Comparison of ENCODE assay signal across 8 cellular contexts in the genomic region with DNA sequence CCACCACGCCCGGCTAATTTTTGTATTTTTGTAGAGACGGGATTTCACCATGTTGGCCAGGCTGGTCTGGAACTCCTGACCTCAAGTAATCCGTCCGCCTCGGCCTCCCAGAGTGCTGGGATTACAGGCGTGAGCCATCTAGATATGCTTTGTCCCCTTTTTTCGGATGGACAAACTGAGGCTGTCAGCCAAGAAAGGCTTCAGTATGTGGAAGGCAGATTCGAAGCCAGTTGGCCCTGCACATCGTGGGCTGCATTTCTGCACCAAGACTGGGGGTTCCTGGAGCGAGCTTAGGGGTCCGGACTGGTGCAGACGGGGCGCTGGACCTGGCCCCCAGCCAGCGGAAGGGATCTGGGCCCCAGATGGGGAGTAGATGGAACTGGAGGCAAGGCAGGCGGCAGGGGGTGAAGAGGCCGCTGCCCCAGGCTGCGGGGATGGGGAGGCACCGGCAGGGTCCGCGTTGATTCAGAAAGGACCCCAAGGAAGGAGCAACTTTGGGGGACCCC. TPM values are rescaled to one million over a fixed set of nuclear protein-coding genes. Genes with fewer than 3 reads are reported as not detected.
DNase-seq lines count a peak whose midpoint lies in the region; ATAC-seq and TF ChIP-seq lines count a peak whose summit lies in the region.

No MANE protein-coding gene starts in this region.

- no peaks in the 10 kb centered on the region for H3K9me3 ChIP-seq in tibial nerve

- intact Hi-C loops in activated naive CD4-positive, alpha-beta T cell treated with anti-CD3 and anti-CD28 coated beads for 36 hours (cut with micrococcal nuclease), result loop anchor here (5.0 kb wide), 1 partner anchor 126 kb away; a partner anchor contains a TSS

- peak overlapping the region; percentile 99 for H3K27ac ChIP-seq in layer of hippocampus (ENCODE audit: low read depth, low read length)
- H3K27ac ChIP-seq in tibial nerve, result peak overlapping the region; percentile 96 to 100 (median 98)

- TF ChIP-seq CTCF in tibial nerve (IDR thresholded peaks at IDR 0.05), result peak in 1 of 5 experiments; percentile 2

- peak overlapping the region; percentile 67 to 92 (median 74) for H3K4me3 ChIP-seq in tibial nerve

- H3K36me3 Mint-ChIP-seq in activated naive CD4-positive, alpha-beta T cell treated with anti-CD3 and anti-CD28 coated beads for 36 hours (ENCODE audit: low read depth), result peaks cover 1% of the 10 kb centered on the region
- H3K36me3 Mint-ChIP-seq in activated T-helper 17 cell treated with anti-CD3 and anti-CD28 coated beads, Interleukin-2, amount 50 U/mL, for 72 hours (ENCODE audit: low read depth), result peaks cover 31% of the 10 kb centered on the region

- peak overlapping the region; percentile 89 for H3K4me3 Mint-ChIP-seq in activated naive CD4-positive, alpha-beta T cell treated with anti-CD3 and anti-CD28 coated beads for 36 hours
- H3K4me3 Mint-ChIP-seq in activated T-helper 17 cell treated with anti-CD3 and anti-CD28 coated beads, Interleukin-2, amount 50 U/mL, for 72 hours, result peak overlapping the region; percentile 98

- peaks cover 0 to 62% (median 24%) of the 10 kb centered on the region in 4 donors for H3K4me1 ChIP-seq in tibial nerve

- no peaks in the 10 kb centered on the region for H3K27me3 Mint-ChIP-seq in activated naive CD4-positive, alpha-beta T cell treated with anti-CD3 and anti-CD28 coated beads for 36 hours (ENCODE audit: low read depth)
- H3K27me3 Mint-ChIP-seq in activated T-helper 17 cell treated with anti-CD3 and anti-CD28 coated beads, Interleukin-2, amount 50 U/mL, for 72 hours, result no peaks in the 10 kb centered on the region

- CTCF ChIA-PET in activated naive CD4-positive, alpha-beta T cell treated with anti-CD3 and anti-CD28 coated beads for 36 hours (lab: Charles Lee), result interaction anchor here (4.4 to 5.9 kb wide), 2 partner anchors 11 to 12 kb away, joined by 24 to 82 read pairs; a partner anchor contains a TSS

- H3K4me1 Mint-ChIP-seq in activated naive CD4-positive, alpha-beta T cell treated with anti-CD3 and anti-CD28 coated beads for 36 hours (ENCODE audit: low read depth), result peaks cover 64% of the 10 kb centered on the region
- H3K4me1 Mint-ChIP-seq in activated T-helper 17 cell treated with anti-CD3 and anti-CD28 coated beads, Interleukin-2, amount 50 U/mL, for 72 hours, result peaks cover 33% of the 10 kb centered on the region

- DNase-seq in activated naive CD4-positive, alpha-beta T cell treated with anti-CD3 and anti-CD28 coated beads for 36 hours, result no peak
- DNase-seq in activated naive CD4-positive, alpha-beta T cell treated with anti-CD3 and anti-CD28 coated beads, Interleukin-2, amount 50 U/mL, for 16 hours, result no peak
- DNase-seq in tibial nerve (ENCODE audit: low spot score in 2 of 2) (no peak), NCI-H1105 treated with DMSO at 0.1 percent for 48 hours (lab: John Stamatoyannopoulos, UW) (no peak), cerebellar nuclear complex (lab: John Stamatoyannopoulos, UW) (no peak), NCI-H2029 treated with DMSO at 0.1 percent for 48 hours (lab: John Stamatoyannopoulos, UW) (no peak)

- ATAC-seq in activated T-helper 17 cell treated with anti-CD3 and anti-CD28 coated beads, Interleukin-2, amount 50 U/mL, for 72 hours (replicated peaks), result no peak

- TF ChIP-seq POLR2A in tibial nerve (IDR thresholded peaks at IDR 0.05), result no peak

- no peaks in the 10 kb centered on the region for H3K27me3 ChIP-seq in layer of hippocampus (ENCODE audit: control insufficient read depth, insufficient read depth, low read length)
- H3K27me3 ChIP-seq in tibial nerve, result no peaks in the 10 kb centered on the region

- H3K9me3 Mint-ChIP-seq in activated naive CD4-positive, alpha-beta T cell treated with anti-CD3 and anti-CD28 coated beads for 36 hours, result no peaks in the 10 kb centered on the region
- no peaks in the 10 kb centered on the region for H3K9me3 Mint-ChIP-seq in activated T-helper 17 cell treated with anti-CD3 and anti-CD28 coated beads, Interleukin-2, amount 50 U/mL, for 72 hours

- H3K27ac Mint-ChIP-seq in activated naive CD4-positive, alpha-beta T cell treated with anti-CD3 and anti-CD28 coated beads for 36 hours, result peak overlapping the region; percentile 98
- H3K27ac Mint-ChIP-seq in activated T-helper 17 cell treated with anti-CD3 and anti-CD28 coated beads, Interleukin-2, amount 50 U/mL, for 72 hours, result peak overlapping the region; percentile 99

- TF ChIP-seq EP300 in tibial nerve (IDR thresholded peaks at IDR 0.05), result no peak

- no peaks in the 10 kb centered on the region for H3K36me3 ChIP-seq in tibial nerve

- 34 to 48% methylated on average over 19 to 21 of the region's 21 CpGs for WGBS in tibial nerve, 2 donors

RNA-seq across cellular contexts. Expression of a gene that starts 9.7 kb away (rescaled TPM):
- total RNA-seq in activated naive CD4-positive, alpha-beta T cell treated with anti-CD3 and anti-CD28 coated beads for 36 hours, result 100 to 1,000 TPM in 1 of 2 experiments, 10 to 100 TPM in 1; 87.9 to 105 TPM
- 100 to 1,000 TPM; 177 to 324 TPM for total RNA-seq in activated T-helper 17 cell treated with anti-CD3 and anti-CD28 coated beads, Interleukin-2, amount 50 U/mL, for 72 hours
- total RNA-seq in tibial nerve, result 100 to 1,000 TPM; 309 to 553 (median 486) TPM

RNA-seq across cellular contexts. Expression of a gene that starts 16.8 kb away (rescaled TPM):
- under 1 TPM in 1 of 2 experiments, not detected in 1; 0.19 TPM for total RNA-seq in activated naive CD4-positive, alpha-beta T cell treated with anti-CD3 and anti-CD28 coated beads for 36 hours
- 1 to 10 TPM; 1.1 to 1.3 TPM for total RNA-seq in activated T-helper 17 cell treated with anti-CD3 and anti-CD28 coated beads, Interleukin-2, amount 50 U/mL, for 72 hours
- total RNA-seq in tibial nerve, result 10 to 100 TPM in 2 of 4 donors, 1 to 10 TPM in 2; 2.3 to 11.4 (median 8.2) TPM

RNA-seq across cellular contexts. Expression of a gene that starts 31.8 kb away (rescaled TPM):
- 100 to 1,000 TPM; 439 to 451 TPM for total RNA-seq in activated naive CD4-positive, alpha-beta T cell treated with anti-CD3 and anti-CD28 coated beads for 36 hours
- total RNA-seq in activated T-helper 17 cell treated with anti-CD3 and anti-CD28 coated beads, Interleukin-2, amount 50 U/mL, for 72 hours, result 100 to 1,000 TPM; 176 to 252 TPM
- total RNA-seq in tibial nerve, result 100 to 1,000 TPM in 3 of 4 donors, 10 to 100 TPM in 1; 70.4 to 167 (median 156) TPM

RNA-seq across cellular contexts. Expression of a gene that starts 49.3 kb away (rescaled TPM):
- 10 to 100 TPM; 14.4 to 15.6 TPM for total RNA-seq in activated naive CD4-positive, alpha-beta T cell treated with anti-CD3 and anti-CD28 coated beads for 36 hours
- 10 to 100 TPM; 38.9 to 46.0 TPM for total RNA-seq in activated T-helper 17 cell treated with anti-CD3 and anti-CD28 coated beads, Interleukin-2, amount 50 U/mL, for 72 hours
- 10 to 100 TPM; 15.9 to 27.9 (median 20.1) TPM for total RNA-seq in tibial nerve
